Comparison of ENCODE assay signal across 26 cellular contexts in genomic region chr2:16067444-16068232, GRCh38.
"Had no signal": no experiment of that assay in that cellular context is flagged by ENCODE, and none has a peak within 500 bp of the region (broad histone marks: within the 10 kb centered on the region; RNA-seq: fewer than 3 reads in every experiment).

No MANE protein-coding gene starts in this region.

- H3K4me3 ChIP-seq: cardiac muscle cell, left ventricle myocardium inferior, right lobe of liver, skin epidermis, transverse colon had no signal

- ATAC-seq: activated CD4-positive, alpha-beta T cell treated with anti-CD3 and anti-CD28 coated beads for 36 hours; esophagus mucosa; natural killer cell treated with Interleukin-12 subunit alpha and Interleukin-12 subunit beta and Interleukin-15 and Interleukin-18, amount 100 ng/mL, for 72 hours; WTC11 had no signal

- H3K4me1 Mint-ChIP-seq: activated CD4-positive, alpha-beta T cell treated with anti-CD3 and anti-CD28 coated beads for 36 hours; activated naive CD4-positive, alpha-beta T cell treated with anti-CD3 and anti-CD28 coated beads, Interleukin-2, amount 10 ng/mL, durations not matched to agents 7 days and 5 days had no signal

- H3K9me3 Mint-ChIP-seq: natural killer cell treated with Interleukin-12 subunit alpha and Interleukin-12 subunit beta and Interleukin-15 and Interleukin-18, amount 100 ng/mL, for 72 hours had no signal

- H3K36me3 ChIP-seq: cardiac muscle cell, left ventricle myocardium inferior, right lobe of liver, transverse colon had no signal

- H3K27me3 ChIP-seq: cardiac muscle cell, right lobe of liver, transverse colon had no signal

- DNase-seq: activated CD4-positive, alpha-beta T cell treated with anti-CD3 and anti-CD28 coated beads for 36 hours; activated CD4-positive, alpha-beta T cell treated with anti-CD3 and anti-CD28 coated beads, Interleukin-2, amount 50 U/mL, for 4 hours; activated CD8-positive, alpha-beta memory T cell treated with anti-CD3 and anti-CD28 coated beads, Interleukin-2, amount 50 U/mL, for 48 hours; activated effector memory CD4-positive, alpha-beta T cell treated with anti-CD3 and anti-CD28 coated beads, Interleukin-2, amount 50 U/mL, for 16 hours; activated naive CD4-positive, alpha-beta T cell treated with anti-CD3 and anti-CD28 coated beads, Interleukin-2, amount 10 ng/mL, durations not matched to agents 7 days and 5 days; activated T-cell treated with anti-CD3 and anti-CD28 coated beads, Interleukin-2, amount 50 U/mL, for 48 hours; amygdala; dermis blood vessel endothelial cell; effector memory CD4-positive, alpha-beta T cell; hippocampal formation; kidney glomerular epithelial cell; left ventricle myocardium inferior; nucleus accumbens; right lobe of liver; stimulated activated CD4-positive, alpha-beta T cell treated with anti-CD3 and anti-CD28 coated beads, Interleukin-1b, Interleukin-23, amount 100 ng/mL, for 48 hours; T-helper 1 cell; transverse colon had no signal

- H3K27ac Mint-ChIP-seq: activated CD4-positive, alpha-beta T cell treated with anti-CD3 and anti-CD28 coated beads for 36 hours; activated naive CD4-positive, alpha-beta T cell treated with anti-CD3 and anti-CD28 coated beads, Interleukin-2, amount 10 ng/mL, durations not matched to agents 7 days and 5 days; natural killer cell treated with Interleukin-12 subunit alpha and Interleukin-12 subunit beta and Interleukin-15 and Interleukin-18, amount 100 ng/mL, for 72 hours; stimulated activated naive CD8-positive, alpha-beta T cell treated with anti-CD3 and anti-CD28 coated beads, Interleukin-15, Interleukin-2, amounts not matched to agents 100 ng/mL and 50 ng/mL, for 24 hours; WTC11 had no signal

- H3K4me3 Mint-ChIP-seq: activated CD4-positive, alpha-beta T cell treated with anti-CD3 and anti-CD28 coated beads for 36 hours; activated naive CD4-positive, alpha-beta T cell treated with anti-CD3 and anti-CD28 coated beads, Interleukin-2, amount 10 ng/mL, durations not matched to agents 7 days and 5 days; natural killer cell treated with Interleukin-12 subunit alpha and Interleukin-12 subunit beta and Interleukin-15 and Interleukin-18, amount 100 ng/mL, for 72 hours; stimulated activated naive CD8-positive, alpha-beta T cell treated with anti-CD3 and anti-CD28 coated beads, Interleukin-15, Interleukin-2, amounts not matched to agents 100 ng/mL and 50 ng/mL, for 24 hours; WTC11 had no signal

- H3K27ac ChIP-seq: cardiac muscle cell, left ventricle myocardium inferior, right lobe of liver, skin epidermis, transverse colon had no signal

- H3K9me3 ChIP-seq: right lobe of liver had no signal

- H3K27me3 Mint-ChIP-seq: activated CD4-positive, alpha-beta T cell treated with anti-CD3 and anti-CD28 coated beads for 36 hours; activated naive CD4-positive, alpha-beta T cell treated with anti-CD3 and anti-CD28 coated beads, Interleukin-2, amount 10 ng/mL, durations not matched to agents 7 days and 5 days; natural killer cell treated with Interleukin-12 subunit alpha and Interleukin-12 subunit beta and Interleukin-15 and Interleukin-18, amount 100 ng/mL, for 72 hours; stimulated activated naive CD8-positive, alpha-beta T cell treated with anti-CD3 and anti-CD28 coated beads, Interleukin-15, Interleukin-2, amounts not matched to agents 100 ng/mL and 50 ng/mL, for 24 hours had no signal

- FAIRE-seq: endothelial cell of umbilical vein, frontal cortex, urothelium cell line had no signal

- H3K4me1 ChIP-seq: left ventricle myocardium inferior, right lobe of liver, transverse colon had no signal
